In genomic region chr18:10122116-10122515, GRCh38 we compare ENCODE assay signal across 8 cellular contexts.
A peak's percentile ranks its signal among the peaks of the same experiment; 100 is the strongest.
DNase-seq lines count a peak whose midpoint lies in the region; ATAC-seq and TF ChIP-seq lines count a peak whose summit lies in the region.

No MANE protein-coding gene starts in this region.

- POLR2A ChIA-PET in MCF 10A (lab: Yijun Ruan, JAX) = interaction anchor here (0.6 to 0.9 kb wide), 2 partner anchors 33 to 47 kb away, joined by 3 read pairs; no protein-coding TSS in a partner anchor

- H3K36me3 ChIP-seq in breast epithelium (no peaks in the 10 kb centered on the region), upper lobe of left lung (no peaks in the 10 kb centered on the region)

- CTCF ChIA-PET in MCF 10A (lab: Yijun Ruan, JAX) = no interaction called here

- TF ChIP-seq POLR2A in breast epithelium (IDR thresholded peaks at IDR 0.05) (no peak), upper lobe of left lung (IDR thresholded peaks at IDR 0.05) (no peak)

- H3K27ac ChIP-seq in breast epithelium = no peak overlapping the region
- peak overlapping the region in 3 of 4 donors; percentile 7 to 68 (median 36) for H3K27ac ChIP-seq in upper lobe of left lung

- no peak for TF ChIP-seq CTCF in MCF 10A (IDR thresholded peaks at IDR 0.05; ENCODE audit: unreplicated experiment)
- no peak for TF ChIP-seq CTCF in breast epithelium (IDR thresholded peaks at IDR 0.05)
- TF ChIP-seq CTCF in upper lobe of left lung (IDR thresholded peaks at IDR 0.05) = no peak

- no peak overlapping the region for H3K4me3 ChIP-seq in breast epithelium
- no peak overlapping the region for H3K4me3 ChIP-seq in upper lobe of left lung

- 59 to 63% methylated on average over 9 of the region's 9 CpGs for WGBS in upper lobe of left lung, 2 donors

- H3K9me3 ChIP-seq in breast epithelium (no peaks in the 10 kb centered on the region), upper lobe of left lung (no peaks in the 10 kb centered on the region)

- no peaks in the 10 kb centered on the region for H3K36me3 Mint-ChIP-seq in MCF 10A (ENCODE audit: insufficient read depth, unreplicated experiment)

- H3K27me3 Mint-ChIP-seq in MCF 10A (ENCODE audit: insufficient read depth, unreplicated experiment) = no peaks in the 10 kb centered on the region

- no peaks in the 10 kb centered on the region for H3K4me1 ChIP-seq in breast epithelium
- peaks cover 9 to 21% (median 13%) of the 10 kb centered on the region in 4 donors for H3K4me1 ChIP-seq in upper lobe of left lung

- DNase-seq in MCF 10A (ENCODE audit: unreplicated experiment) = peak; percentile 53
- DNase-seq in breast epithelium (ENCODE audit: low spot score in 2 of 2) = no peak
- peak; percentile 4 for DNase-seq in SK-MEL-5 (ENCODE audit: low read depth, low spot score)
- no peak for DNase-seq in left ventricle myocardium superior
- DNase-seq in upper lobe of left lung = peak in 1 of 2 donors; percentile 47
- no peak for DNase-seq in SKM-1 (lab: John Stamatoyannopoulos, UW; ENCODE audit: unreplicated experiment)

- intact Hi-C loops in MCF 10A (cut with micrococcal nuclease) = no loop called here
- intact Hi-C loops in breast epithelium (cut with DNase I; ENCODE audit: low total_unique reads) = no loop called here
- intact Hi-C loops in left ventricle myocardium superior (cut with micrococcal nuclease) = no loop called here

- H3K27me3 ChIP-seq in breast epithelium (no peaks in the 10 kb centered on the region), upper lobe of left lung (no peaks in the 10 kb centered on the region)

- TF ChIP-seq EP300 in upper lobe of left lung (IDR thresholded peaks at IDR 0.05) = no peak

- BruUV-seq in MCF 10A (replicated peaks; lab: Mats Ljungman, UMichigan) = no TSS peak

- H3K4me1 Mint-ChIP-seq in MCF 10A (ENCODE audit: insufficient read depth, unreplicated experiment) = peaks cover 9% of the 10 kb centered on the region

- H3K9me3 Mint-ChIP-seq in MCF 10A (ENCODE audit: unreplicated experiment) = no peaks in the 10 kb centered on the region

- H3K27ac Mint-ChIP-seq in MCF 10A (ENCODE audit: low read depth, unreplicated experiment) = no peak overlapping the region

- in situ Hi-C loops in SK-MEL-5 (cut with HindIII; ENCODE audit: low pct_unique_long_range_greater_than_20kb, low sequenced_read_pairs) = no loop called here

- no peak overlapping the region for H3K4me3 Mint-ChIP-seq in MCF 10A (ENCODE audit: unreplicated experiment)

- ATAC-seq in left ventricle myocardium superior (peak; percentile 90), upper lobe of left lung (ENCODE audit: low FRiP score in 2 of 2) (peak; percentile 58 to 86), HG02840 (IDR thresholded peaks at IDR 0.05; ENCODE audit: low FRiP score, unreplicated experiment) (no peak), HG02870 (IDR thresholded peaks at IDR 0.05; ENCODE audit: unreplicated experiment) (no peak)

Comparison
In these comparisons a context has a peak if more than half of its experiments do, and no peak if none do; other contexts are left out.
1. DNase-seq: peak in MCF 10A (single experiment) and SK-MEL-5 (single experiment); none in breast epithelium (0 of 2), left ventricle myocardium superior (single experiment) and SKM-1 (single experiment).
2. H3K27ac ChIP-seq: peak in upper lobe of left lung (3 of 4); none in breast epithelium (0 of 2).
3. ATAC-seq: peak in left ventricle myocardium superior (single experiment) and upper lobe of left lung (2 of 2); none in HG02840 (single experiment) and HG02870 (single experiment).